ENCODE assay signal across 8 cellular contexts in the genomic region with DNA sequence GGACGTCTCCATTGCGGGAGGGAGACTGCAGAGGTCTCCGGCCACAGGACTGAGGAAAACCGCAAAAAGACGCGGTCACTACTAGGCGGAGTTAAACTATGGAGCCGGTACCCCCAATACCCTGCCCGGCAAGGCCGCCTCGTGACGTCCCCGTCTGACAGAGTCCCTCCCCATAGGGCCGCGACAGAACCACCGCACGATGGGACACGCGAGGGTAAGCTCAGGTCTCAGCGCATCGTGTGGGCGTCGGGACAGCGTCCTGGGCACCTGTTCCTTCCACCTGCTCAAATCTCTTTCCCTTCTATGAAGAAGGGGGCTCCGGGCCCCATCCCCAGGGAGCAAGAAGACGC. TPM values are rescaled to one million over a fixed set of nuclear protein-coding genes. Genes with fewer than 3 reads are reported as not detected.
DNase-seq lines count a peak whose midpoint lies in the region; ATAC-seq and TF ChIP-seq lines count a peak whose summit lies in the region.

No MANE protein-coding gene starts in this region.

- H3K27me3 ChIP-seq in ectodermal cell (ENCODE audit: control insufficient read depth, insufficient read depth, low read length, poor library complexity, severe bottlenecking): no peaks in the 10 kb centered on the region

- no peaks in the 10 kb centered on the region for H3K9me3 ChIP-seq in ectodermal cell (ENCODE audit: control insufficient read depth, low read length)

- CTCF ChIA-PET in WTC11 (lab: Charles Lee): interaction anchor here (1.6 kb wide), 1 partner anchor 13 kb away, joined by 6 read pairs; no protein-coding TSS in a partner anchor

- H3K27me3 Mint-ChIP-seq in IgD-negative memory B cell: no peaks in the 10 kb centered on the region
- H3K27me3 Mint-ChIP-seq in WTC11 (ENCODE audit: low read depth): no peaks in the 10 kb centered on the region
- H3K27me3 Mint-ChIP-seq in memory B cell: no peaks in the 10 kb centered on the region

- H3K4me3 Mint-ChIP-seq in IgD-negative memory B cell: peak overlapping the region; percentile 89 to 99 (median 94)
- H3K4me3 Mint-ChIP-seq in WTC11: peak overlapping the region; percentile 86
- peak overlapping the region; percentile 97 for H3K4me3 Mint-ChIP-seq in memory B cell

- H3K4me1 Mint-ChIP-seq in IgD-negative memory B cell (peaks cover 19 to 20% (median 20%) of the 10 kb centered on the region in 3 donors), WTC11 (peaks cover 18% of the 10 kb centered on the region), memory B cell (peaks cover 18% of the 10 kb centered on the region)

- in situ Hi-C loops in G401 (cut with HindIII; ENCODE audit: low sequenced_read_pairs): no loop called here

- H3K27ac ChIP-seq in ectodermal cell (ENCODE audit: insufficient read depth, low read depth, low read length, poor library complexity, severe bottlenecking): peak overlapping the region; percentile 99

- POLR2A ChIA-PET in WTC11 (lab: Charles Lee): interaction anchor here (0.6 kb wide), 1 partner anchor 1003 kb away, joined by 4 read pairs; no protein-coding TSS in a partner anchor

- H3K36me3 ChIP-seq in ectodermal cell (ENCODE audit: control insufficient read depth, insufficient read depth, low read length): no peaks in the 10 kb centered on the region

- H3K36me3 Mint-ChIP-seq in IgD-negative memory B cell (no peaks in the 10 kb centered on the region), WTC11 (peaks cover 18% of the 10 kb centered on the region; the same call in 1 of the 2 replicates), memory B cell (no peaks in the 10 kb centered on the region)

- no peak for TF ChIP-seq CTCF in WTC11 (IDR thresholded peaks at IDR 0.05)

- H3K4me3 ChIP-seq in ectodermal cell (ENCODE audit: insufficient read depth, low read depth, low read length): peak overlapping the region; percentile 80

- ATAC-seq in GM21528 (IDR thresholded peaks at IDR 0.05; ENCODE audit: low FRiP score, unreplicated experiment) (peak; percentile 24), WTC11 (peak; percentile 29), memory B cell (ENCODE audit: low read depth) (peak; percentile 14)

- no peaks in the 10 kb centered on the region for H3K4me1 ChIP-seq in ectodermal cell (ENCODE audit: control insufficient read depth, insufficient read depth, low read length)

- H3K27ac Mint-ChIP-seq in IgD-negative memory B cell: peak overlapping the region; percentile 94 to 99 (median 96)
- peak overlapping the region; percentile 99 for H3K27ac Mint-ChIP-seq in WTC11
- H3K27ac Mint-ChIP-seq in memory B cell: peak overlapping the region; percentile 98

- H3K9me3 Mint-ChIP-seq in IgD-negative memory B cell (no peaks in the 10 kb centered on the region), WTC11 (peaks cover 4% of the 10 kb centered on the region), memory B cell (no peaks in the 10 kb centered on the region)

- DNase-seq in G401 (ENCODE audit: low spot score) (peak; percentile 69), WTC11 (ENCODE audit: low spot score) (peak; percentile 64), memory B cell (ENCODE audit: low spot score in 2 of 2) (no peak), epidermal melanocyte (ENCODE audit: insufficient read length, low spot score) (no peak)
- peak; percentile 83 for DNase-seq in stimulated activated CD8-positive, alpha-beta memory T cell treated with anti-CD3 and anti-CD28 coated beads, Interleukin-4, amount 100 ng/mL, for 48 hours

- 4 to 6% methylated on average over 26 of the region's 26 CpGs for WGBS in ectodermal cell, 2 experiments

TF ChIP-seq in WTC11, 78 proteins besides CTCF, POLR2A, EP300 and RAD21 (continues in another document):
- TF ChIP-seq, protein P1, sequence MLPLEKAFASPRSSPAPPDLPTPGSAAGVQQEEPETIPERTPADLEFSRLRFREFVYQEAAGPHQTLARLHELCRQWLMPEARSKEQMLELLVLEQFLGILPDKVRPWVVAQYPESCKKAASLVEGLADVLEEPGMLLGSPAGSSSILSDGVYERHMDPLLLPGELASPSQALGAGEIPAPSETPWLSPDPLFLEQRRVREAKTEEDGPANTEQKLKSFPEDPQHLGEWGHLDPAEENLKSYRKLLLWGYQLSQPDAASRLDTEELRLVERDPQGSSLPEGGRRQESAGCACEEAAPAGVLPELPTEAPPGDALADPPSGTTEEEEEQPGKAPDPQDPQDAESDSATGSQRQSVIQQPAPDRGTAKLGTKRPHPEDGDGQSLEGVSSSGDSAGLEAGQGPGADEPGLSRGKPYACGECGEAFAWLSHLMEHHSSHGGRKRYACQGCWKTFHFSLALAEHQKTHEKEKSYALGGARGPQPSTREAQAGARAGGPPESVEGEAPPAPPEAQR (CRISPR knock-in tag; IDR thresholded peaks at IDR 0.05): no peak
- TF ChIP-seq NFE2L1 (CRISPR knock-in tag; IDR thresholded peaks at IDR 0.05) (0 out of 2 replicates have a peak, but pooled peaks have one; percentile 2), IRF2 (CRISPR knock-in tag; IDR thresholded peaks at IDR 0.05; ENCODE audit: borderline replicate concordance, low read depth) (0 out of 2 replicates have a peak, but pooled peaks have one; percentile 8), ATF6 (CRISPR knock-in tag; IDR thresholded peaks at IDR 0.05) (no peak), ERG (CRISPR knock-in tag; IDR thresholded peaks at IDR 0.05) (peak; percentile 33; the same call in 1 of the 2 replicates), CBFB (CRISPR knock-in tag; IDR thresholded peaks at IDR 0.05; ENCODE audit: low read depth) (peak; percentile 41; the same call in 1 of the 2 replicates), ZNF138 (CRISPR knock-in tag; conservative IDR thresholded peaks at IDR 0.05) (no peak), ARID4B (CRISPR knock-in tag; IDR thresholded peaks at IDR 0.05; ENCODE audit: borderline replicate concordance) (no peak)

RNA-seq across cellular contexts. Expression of gene GLDC, which starts 35.2 kb away (rescaled TPM):
- total RNA-seq in G401 (2014; rRNA removed; shearing (Covaris generic)): 16.6 and 26.3 TPM in 2 replicates
- polyA plus RNA-seq in IgD-negative memory B cell: 1.0 TPM
- 136 to 153 TPM (median 145 TPM) in 3 replicates for total RNA-seq in WTC11 (2021)
- 63.8 TPM for polyA plus RNA-seq in ectodermal cell (2013, experiment 1 of 4)
- polyA plus RNA-seq in ectodermal cell (2013, experiment 2 of 4): 83.8 TPM
- polyA plus RNA-seq in ectodermal cell (2013, experiment 3 of 4): 52.6 TPM
- 61.9 TPM for polyA plus RNA-seq in ectodermal cell (2013, experiment 4 of 4)

Comparison
In these comparisons a context has a peak if more than half of its experiments do, and no peak if none do; other contexts are left out.
1. DNase-seq: peak in G401 (single experiment), WTC11 (single experiment) and stimulated activated CD8-positive, alpha-beta memory T cell treated with anti-CD3 and anti-CD28 coated beads, Interleukin-4, amount 100 ng/mL, for 48 hours (single experiment); none in memory B cell (0 of 2) and epidermal melanocyte (single experiment).
2. Peak in every context shown above with its lines, with median percentiles within 50 percentile points of each other: ATAC-seq, H3K27ac Mint-ChIP-seq and H3K4me3 Mint-ChIP-seq.